In the genomic region with DNA sequence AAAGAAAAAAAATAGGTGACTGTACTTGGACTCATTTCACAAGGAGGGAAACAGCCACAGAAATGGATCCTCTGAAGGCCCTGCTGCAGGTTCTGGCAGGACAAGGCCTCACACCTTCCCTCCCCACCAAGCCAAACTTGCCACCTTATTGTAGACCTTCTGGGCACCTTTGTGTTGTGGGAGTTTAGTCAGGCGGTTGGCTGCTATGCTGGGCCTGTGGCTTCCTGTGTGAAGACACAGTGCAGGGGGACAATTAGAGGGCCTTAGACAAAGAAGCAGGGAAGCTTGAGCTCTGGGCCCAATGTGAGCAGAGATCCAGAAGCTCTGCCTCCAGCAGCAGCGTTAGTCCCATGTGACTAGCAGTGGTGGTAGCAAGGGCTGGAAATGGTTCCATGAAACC, we compare ENCODE assay signal across 20 cellular contexts. TPM values are rescaled to one million over a fixed set of nuclear protein-coding genes. Genes with fewer than 3 reads are reported as not detected.
A peak's percentile ranks its signal among the peaks of the same experiment; 100 is the strongest.
DNase-seq lines count a peak whose midpoint lies in the region; ATAC-seq and TF ChIP-seq lines count a peak whose summit lies in the region.
"Had no signal": no experiment of that assay in that cellular context is flagged by ENCODE, and none has a peak within 500 bp of the region (broad histone marks: within the 10 kb centered on the region; RNA-seq: fewer than 3 reads in every experiment).

No MANE protein-coding gene starts in this region.

- H3K9me3 Mint-ChIP-seq in activated naive CD4-positive, alpha-beta T cell treated with anti-CD3 and anti-CD28 coated beads, Interleukin-2, amount 50 U/mL, for 24 hours: no peaks in the 10 kb centered on the region
- H3K9me3 Mint-ChIP-seq in effector memory CD8-positive, alpha-beta T cell: no peaks in the 10 kb centered on the region

- TF ChIP-seq CTCF in RWPE1 (conservative IDR thresholded peaks at IDR 0.05; ENCODE audit: low read depth) (no peak), spleen (IDR thresholded peaks at IDR 0.05 in 8 of 11, conservative IDR thresholded peaks at IDR 0.05 in 3 of 11) (no peak)

- H3K27me3 Mint-ChIP-seq in activated naive CD4-positive, alpha-beta T cell treated with anti-CD3 and anti-CD28 coated beads, Interleukin-2, amount 50 U/mL, for 24 hours: no peaks in the 10 kb centered on the region
- no peaks in the 10 kb centered on the region for H3K27me3 Mint-ChIP-seq in effector memory CD8-positive, alpha-beta T cell

- no peaks in the 10 kb centered on the region for H3K9me3 ChIP-seq in spleen
- H3K9me3 ChIP-seq: SJSA1 had no signal

- H3K4me1 ChIP-seq in spleen: peaks cover 17 to 76% (median 52%) of the 10 kb centered on the region in 6 donors

- POLR2A ChIA-PET in RWPE1 (lab: Yijun Ruan, JAX; ENCODE audit: low non-redundant PET): no interaction called here

- DNase-seq in activated naive CD4-positive, alpha-beta T cell treated with anti-CD3 and anti-CD28 coated beads, Interleukin-2, amount 50 U/mL, for 16 hours: no peak
- DNase-seq in RWPE1 (ENCODE audit: low spot score) (no peak), spleen (peak; percentile 60)
- peak; percentile 58 to 63 (median 61) for DNase-seq in effector memory CD8-positive, alpha-beta T cell
- DNase-seq: ACHN, AML-193, GM23248, HCEC 1CT, MV-4-11, NCI-H1417 treated with DMSO at 0.1 percent for 48 hours, NCI-H2029, NCI-H2171, NCI-H446 treated with DMSO at 0.1 percent for 48 hours, NCI-H748 treated with DMSO at 0.1 percent for 48 hours, PC-9 had no signal

- no peak for TF ChIP-seq POLR2A in spleen (IDR thresholded peaks at IDR 0.05)

- no peak overlapping the region for H3K4me3 ChIP-seq in spleen
- H3K4me3 ChIP-seq: GM23248, PC-9, SJSA1 had no signal

- WGBS in spleen, 5 donors: 78 to 96% (median 80%) methylated on average over 2 of the region's 2 CpGs

- H3K27me3 ChIP-seq in spleen (replicated peaks in 1 of 7): no peaks in the 10 kb centered on the region
- H3K27me3 ChIP-seq: SJSA1 had no signal

- CTCF ChIA-PET in RWPE1 (lab: Yijun Ruan, JAX): interaction anchor here (1.4 to 1.9 kb wide), 2 partner anchors 10 to 14 kb away, joined by 3 to 13 read pairs; no protein-coding TSS in a partner anchor

- peaks cover 8% of the 10 kb centered on the region for H3K36me3 Mint-ChIP-seq in activated naive CD4-positive, alpha-beta T cell treated with anti-CD3 and anti-CD28 coated beads, Interleukin-2, amount 50 U/mL, for 24 hours
- H3K36me3 Mint-ChIP-seq in effector memory CD8-positive, alpha-beta T cell (ENCODE audit: insufficient read depth): peaks cover 74% of the 10 kb centered on the region

- peak overlapping the region; percentile 23 for H3K4me3 Mint-ChIP-seq in activated naive CD4-positive, alpha-beta T cell treated with anti-CD3 and anti-CD28 coated beads, Interleukin-2, amount 50 U/mL, for 24 hours
- H3K4me3 Mint-ChIP-seq in effector memory CD8-positive, alpha-beta T cell: peak overlapping the region; percentile 93 to 96

- H3K4me1 Mint-ChIP-seq in activated naive CD4-positive, alpha-beta T cell treated with anti-CD3 and anti-CD28 coated beads, Interleukin-2, amount 50 U/mL, for 24 hours: peaks cover 39% of the 10 kb centered on the region
- peaks cover 58 to 68% of the 10 kb centered on the region in 2 donors for H3K4me1 Mint-ChIP-seq in effector memory CD8-positive, alpha-beta T cell (ENCODE audit: low read depth in 2 of 2)

- peak overlapping the region; percentile 77 for H3K27ac Mint-ChIP-seq in activated naive CD4-positive, alpha-beta T cell treated with anti-CD3 and anti-CD28 coated beads, Interleukin-2, amount 50 U/mL, for 24 hours
- H3K27ac Mint-ChIP-seq in effector memory CD8-positive, alpha-beta T cell: peak overlapping the region; percentile 41 to 88

- H3K36me3 ChIP-seq in spleen: peaks cover 0 to 71% (median 56%) of the 10 kb centered on the region in 6 donors

- peak; percentile 53 for ATAC-seq in effector memory CD8-positive, alpha-beta T cell (replicated peaks)
- ATAC-seq in GM19035 (IDR thresholded peaks at IDR 0.05; ENCODE audit: unreplicated experiment) (no peak), GM19324 (IDR thresholded peaks at IDR 0.05; ENCODE audit: low FRiP score, unreplicated experiment) (no peak)

- H3K27ac ChIP-seq in RWPE1 (peak overlapping the region; percentile 77), spleen (peak overlapping the region in 2 of 8 donors; percentile 13 to 34)
- H3K27ac ChIP-seq: GM23248, HL-60, PC-9, SJSA1 had no signal

- intact Hi-C loops in spleen (cut with DNase I; ENCODE audit: low total_unique reads): no loop called here

RNA-seq across cellular contexts. Expression of a gene that starts 4.2 kb away (rescaled TPM):
- 100 to 1,000 TPM; 101 to 130 (median 123) TPM for total RNA-seq in spleen
- polyA plus RNA-seq in spleen: 100 to 1,000 TPM in 1 of 3 donors, 10 to 100 TPM in 2; 66.8 to 150 (median 77.0) TPM

RNA-seq across cellular contexts. Expression of a gene that starts 5.4 kb away (rescaled TPM):
- 1 to 10 TPM in 3 of 7 donors, under 1 TPM in 2, not detected in 2; 0.40 to 1.9 (median 1.3) TPM for total RNA-seq in spleen
- polyA plus RNA-seq in spleen: under 1 TPM; 0.20 to 0.57 (median 0.26) TPM

RNA-seq across cellular contexts. Expression of a gene that starts 15.1 kb away (rescaled TPM):
- 10 to 100 TPM in 6 of 7 donors, 1 to 10 TPM in 1; 8.8 to 30.8 (median 18.3) TPM for total RNA-seq in spleen
- 10 to 100 TPM in 1 of 3 donors, 1 to 10 TPM in 2; 5.5 to 19.5 (median 7.8) TPM for polyA plus RNA-seq in spleen

RNA-seq across cellular contexts. Expression of a gene that starts 16.3 kb away (rescaled TPM):
- total RNA-seq in spleen: 10 to 100 TPM; 34.7 to 50.4 (median 40.4) TPM
- polyA plus RNA-seq in spleen: 10 to 100 TPM; 48.3 to 60.1 (median 49.3) TPM

RNA-seq across cellular contexts. Expression of a gene that starts 19.1 kb away (rescaled TPM):
- total RNA-seq in spleen: under 1 TPM in 1 of 7 donors, not detected in 6; 0.34 TPM
- under 1 TPM in 2 of 3 donors, not detected in 1; 0.02 TPM for polyA plus RNA-seq in spleen

Comparison
In these comparisons a context has a peak if more than half of its experiments do, and no peak if none do; other contexts are left out.
1. DNase-seq: peak in effector memory CD8-positive, alpha-beta T cell (3 of 3) and spleen (single experiment); none in activated naive CD4-positive, alpha-beta T cell treated with anti-CD3 and anti-CD28 coated beads, Interleukin-2, amount 50 U/mL, for 16 hours (single experiment) and RWPE1 (single experiment).